ENCODE assay signal across 29 cellular contexts in the genomic region with DNA sequence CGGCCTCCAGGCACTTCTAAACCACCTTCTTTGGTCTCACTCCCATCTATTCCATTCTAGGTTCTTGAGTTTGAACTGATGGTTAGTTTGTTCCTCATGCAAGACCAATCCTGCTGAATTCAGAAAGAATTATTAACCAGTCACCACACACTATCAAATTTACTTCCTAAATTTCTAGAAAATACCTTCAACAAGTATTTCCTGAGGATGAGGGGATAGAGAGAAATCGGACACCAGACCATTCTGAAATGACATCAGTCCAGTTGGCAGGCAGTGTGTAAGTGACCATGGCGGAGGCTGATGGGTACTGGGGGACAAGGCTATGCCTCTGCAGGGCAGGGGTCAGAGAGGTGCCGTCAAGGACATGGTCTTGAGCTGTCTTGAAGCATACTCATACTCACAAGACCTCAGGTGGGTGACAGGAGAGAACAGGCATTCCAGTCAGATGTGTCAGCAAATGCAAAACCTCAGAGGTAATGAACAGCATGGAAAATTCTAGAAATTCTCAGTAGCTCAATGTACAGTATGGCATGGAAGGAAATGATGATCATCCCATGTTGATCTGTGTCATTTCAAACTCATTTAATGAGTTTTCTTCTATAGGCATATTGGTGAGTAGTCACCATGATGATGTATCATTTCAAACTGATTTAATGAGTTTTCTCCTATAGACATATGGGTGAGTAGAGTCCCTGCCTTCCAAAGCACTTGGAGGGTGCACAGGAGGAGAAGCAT.
"Had no signal": no experiment of that assay in that cellular context is flagged by ENCODE, and none has a peak within 500 bp of the region (broad histone marks: within the 10 kb centered on the region; RNA-seq: fewer than 3 reads in every experiment).

No MANE protein-coding gene starts in this region.

- H3K9me3 ChIP-seq: adrenal gland, breast epithelium, SJCRH30 had no signal

- DNase-seq: activated CD4-positive, alpha-beta T cell treated with anti-CD3 and anti-CD28 coated beads for 48 hours; activated CD4-positive, alpha-beta T cell treated with anti-CD3 and anti-CD28 coated beads, Interleukin-2, amount 50 U/mL, for 4 hours; activated CD4-positive, CD25-positive, alpha-beta regulatory T cell treated with anti-CD3 and anti-CD28 coated beads, Interleukin-2, amount 50 U/mL, for 72 hours; activated CD8-positive, alpha-beta memory T cell treated with anti-CD3 and anti-CD28 coated beads, Interleukin-2, amount 50 U/mL, for 48 hours; activated CD8-positive, alpha-beta T cell treated with anti-CD3 and anti-CD28 coated beads, Interleukin-2, amount 10 ng/mL, durations not matched to agents 7 days and 5 days; activated naive CD4-positive, alpha-beta T cell treated with anti-CD3 and anti-CD28 coated beads, Interleukin-2, amount 50 U/mL, for 16 hours; activated naive CD8-positive, alpha-beta T cell treated with anti-CD3 and anti-CD28 coated beads, Interleukin-2, amount 10 ng/mL, durations not matched to agents 7 days and 5 days; activated T-cell treated with anti-CD3 and anti-CD28 coated beads, Interleukin-2, amount 50 U/mL, for 1 hour; adrenal gland; anterior cingulate cortex; KG1; MV-4-11; NCI-H1092 treated with DMSO at 0.1 percent for 48 hours; NCI-H1436; NCI-H1694 treated with DMSO at 0.1 percent for 48 hours; NCI-H2029 treated with DMSO at 0.1 percent for 48 hours; NCI-H510A treated with DMSO at 0.1 percent for 48 hours; NCI-H69; NK-92 treated with Interleukin-12 subunit alpha and Interleukin-12 subunit beta, amount 100 ng/mL, for 24 hours; OCI-M1; Right ventricle myocardium superior; RPMI8226; SJCRH30; SW 1271 had no signal

- H3K4me3 Mint-ChIP-seq: activated CD8-positive, alpha-beta T cell treated with anti-CD3 and anti-CD28 coated beads, Interleukin-2, amount 10 ng/mL, durations not matched to agents 7 days and 5 days; activated naive CD8-positive, alpha-beta T cell treated with anti-CD3 and anti-CD28 coated beads, Interleukin-2, amount 10 ng/mL, durations not matched to agents 7 days and 5 days; T-helper 1 cell treated with Interleukin-12 subunit alpha and Interleukin-12 subunit beta and Interleukin-4 antibody, amounts not matched to agents 30 μg/mL and 1 μg/mL, for 36 hours; WTC11 had no signal

- H3K27me3 Mint-ChIP-seq: activated naive CD8-positive, alpha-beta T cell treated with anti-CD3 and anti-CD28 coated beads, Interleukin-2, amount 10 ng/mL, durations not matched to agents 7 days and 5 days had no signal

- ATAC-seq: activated CD8-positive, alpha-beta T cell treated with anti-CD3 and anti-CD28 coated beads, Interleukin-2, amount 10 ng/mL, durations not matched to agents 7 days and 5 days; Panc1; SK-N-SH treated with all-trans-retinoic acid at 6 μM for 48 hours; WTC11 had no signal

- H3K36me3 ChIP-seq: adrenal gland, breast epithelium, SJCRH30 had no signal

- H3K9me3 Mint-ChIP-seq: activated naive CD8-positive, alpha-beta T cell treated with anti-CD3 and anti-CD28 coated beads, Interleukin-2, amount 10 ng/mL, durations not matched to agents 7 days and 5 days; T-helper 1 cell treated with Interleukin-12 subunit alpha and Interleukin-12 subunit beta and Interleukin-4 antibody, amounts not matched to agents 30 μg/mL and 1 μg/mL, for 36 hours; WTC11 had no signal

- H3K36me3 Mint-ChIP-seq: activated naive CD8-positive, alpha-beta T cell treated with anti-CD3 and anti-CD28 coated beads, Interleukin-2, amount 10 ng/mL, durations not matched to agents 7 days and 5 days; WTC11 had no signal

- H3K27ac Mint-ChIP-seq: activated CD8-positive, alpha-beta T cell treated with anti-CD3 and anti-CD28 coated beads, Interleukin-2, amount 10 ng/mL, durations not matched to agents 7 days and 5 days; activated naive CD8-positive, alpha-beta T cell treated with anti-CD3 and anti-CD28 coated beads, Interleukin-2, amount 10 ng/mL, durations not matched to agents 7 days and 5 days; T-helper 1 cell treated with Interleukin-12 subunit alpha and Interleukin-12 subunit beta and Interleukin-4 antibody, amounts not matched to agents 30 μg/mL and 1 μg/mL, for 36 hours; WTC11 had no signal

- H3K27ac ChIP-seq: adrenal gland, breast epithelium, SJCRH30 had no signal

- H3K4me1 ChIP-seq: adrenal gland, breast epithelium had no signal

- H3K4me1 Mint-ChIP-seq: activated naive CD8-positive, alpha-beta T cell treated with anti-CD3 and anti-CD28 coated beads, Interleukin-2, amount 10 ng/mL, durations not matched to agents 7 days and 5 days; WTC11 had no signal

- H3K4me3 ChIP-seq: adrenal gland, breast epithelium, SJCRH30 had no signal

- H3K27me3 ChIP-seq: adrenal gland, SJCRH30 had no signal
